8 cellular contexts compared by ENCODE assay signal in genomic region chr10:11610151-11610854, GRCh38. TPM values are rescaled to one million over a fixed set of nuclear protein-coding genes. Genes with fewer than 3 reads are reported as not detected.
DNase-seq lines count a peak whose midpoint lies in the region; ATAC-seq lines count a peak whose summit lies in the region.

No MANE protein-coding gene starts in this region.

- no peak overlapping the region for H3K14ac ChIP-seq in neuronal stem cell (ENCODE audit: low read length)

- peak overlapping the region; percentile 89 for H2AFZ ChIP-seq in neuronal stem cell (ENCODE audit: low read length)

- H3K18ac ChIP-seq in neuronal stem cell (ENCODE audit: low read length) = no peak overlapping the region

- no peak overlapping the region for H2BK15ac ChIP-seq in neuronal stem cell (ENCODE audit: low read length)

- H3K9me3 Mint-ChIP-seq in CD8-positive, alpha-beta memory T cell = peaks cover 0 to under 1% (median 0%) of the 10 kb centered on the region in 5 donors

- POLR2A ChIA-PET in CD8-positive, alpha-beta memory T cell (lab: Charles Lee) = no interaction called here

- no peaks in the 10 kb centered on the region for H3K79me1 ChIP-seq in neuronal stem cell (ENCODE audit: low read depth, low read length)

- no peak overlapping the region for H4K91ac ChIP-seq in neuronal stem cell (ENCODE audit: low read depth, low read length, poor library complexity)

- no peaks in the 10 kb centered on the region for H3K9me3 ChIP-seq in CD8-positive, alpha-beta memory T cell (ENCODE audit: low read length)
- H3K9me3 ChIP-seq in NT2/D1 (ENCODE audit: insufficient read depth, low read length) (peaks cover 6% of the 10 kb centered on the region; the same call in 1 of the 2 replicates), endocrine pancreas (ENCODE audit: control insufficient read depth, low read length) (no peaks in the 10 kb centered on the region), neuronal stem cell (replicated peaks in 1 of 2; ENCODE audit: control insufficient read depth in 2 of 2, insufficient read depth in 1 of 2, low read depth in 1 of 2, low read length in 2 of 2) (peaks cover 0 to 6% of the 10 kb centered on the region in 2 donors)

- peaks cover 11 to 66% (median 48%) of the 10 kb centered on the region in 3 donors for H3K4me1 Mint-ChIP-seq in CD8-positive, alpha-beta memory T cell

- no peak overlapping the region for H2BK120ac ChIP-seq in neuronal stem cell (ENCODE audit: low read depth, low read length)

- H2BK12ac ChIP-seq in neuronal stem cell (ENCODE audit: low read length) = no peak overlapping the region

- H4K8ac ChIP-seq in neuronal stem cell (ENCODE audit: low read depth, low read length) = no peak overlapping the region

- no peak overlapping the region for H3K4ac ChIP-seq in neuronal stem cell (ENCODE audit: low read length)

- H3K27ac ChIP-seq in CD8-positive, alpha-beta memory T cell (ENCODE audit: low read depth, low read length) = peak overlapping the region; percentile 55
- H3K27ac ChIP-seq in neuronal stem cell (replicated peaks; ENCODE audit: low read length) = peak overlapping the region; percentile 92

- peak overlapping the region; percentile 52 for H3K4me3 ChIP-seq in CD8-positive, alpha-beta memory T cell (ENCODE audit: low read length)
- H3K4me3 ChIP-seq in NT2/D1 (ENCODE audit: insufficient read length, low read depth) = peak overlapping the region; percentile 69
- peak overlapping the region; percentile 89 for H3K4me3 ChIP-seq in endocrine pancreas (ENCODE audit: control insufficient read depth, insufficient read depth, low read length)
- H3K4me3 ChIP-seq in neuronal stem cell (ENCODE audit: low read length in 2 of 2) = peak overlapping the region; percentile 65 to 98

- H3K36me3 Mint-ChIP-seq in CD8-positive, alpha-beta memory T cell = peaks cover 0 to 4% (median 0%) of the 10 kb centered on the region in 3 donors

- peak overlapping the region; percentile 97 for H2BK5ac ChIP-seq in neuronal stem cell (ENCODE audit: low read length)

- H3K27me3 ChIP-seq in CD8-positive, alpha-beta memory T cell (ENCODE audit: insufficient read depth, low read length, poor library complexity, severe bottlenecking) = no peaks in the 10 kb centered on the region
- H3K27me3 ChIP-seq in NT2/D1 (ENCODE audit: insufficient read depth, insufficient read length) (peaks cover 4% of the 10 kb centered on the region), endocrine pancreas (ENCODE audit: control insufficient read depth, insufficient read depth, low read length) (no peaks in the 10 kb centered on the region), neuronal stem cell (ENCODE audit: control insufficient read depth in 3 of 3, insufficient read depth in 3 of 3, low read depth in 1 of 3, low read length in 3 of 3) (no peaks in the 10 kb centered on the region)

- peak overlapping the region in 6 of 8 donors; percentile 9 to 83 (median 78) for H3K27ac Mint-ChIP-seq in CD8-positive, alpha-beta memory T cell

- H3K4me1 ChIP-seq in CD8-positive, alpha-beta memory T cell (ENCODE audit: insufficient read depth, low read length) = peaks cover 6% of the 10 kb centered on the region
- H3K4me1 ChIP-seq in NT2/D1 (ENCODE audit: insufficient read depth, insufficient read length) (no peaks in the 10 kb centered on the region), endocrine pancreas (ENCODE audit: control insufficient read depth, insufficient read depth, low read length) (peaks cover 3% of the 10 kb centered on the region), neuronal stem cell (ENCODE audit: control insufficient read depth in 2 of 2, insufficient read depth in 1 of 2, low read depth in 1 of 2, low read length in 2 of 2) (peaks cover 5 to 10% of the 10 kb centered on the region in 2 donors)

- H3K36me3 ChIP-seq in CD8-positive, alpha-beta memory T cell (ENCODE audit: insufficient read depth, low read length) = no peaks in the 10 kb centered on the region
- H3K36me3 ChIP-seq in NT2/D1 (ENCODE audit: insufficient read depth, insufficient read length, low read length) = no peaks in the 10 kb centered on the region
- no peaks in the 10 kb centered on the region for H3K36me3 ChIP-seq in endocrine pancreas (ENCODE audit: control insufficient read depth, insufficient read depth, low read length)
- H3K36me3 ChIP-seq in neuronal stem cell (replicated peaks in 1 of 2; ENCODE audit: control insufficient read depth in 2 of 2, insufficient read depth in 2 of 2, low read length in 2 of 2) = peaks cover 0 to 2% of the 10 kb centered on the region in 2 donors

- H2AK5ac ChIP-seq in neuronal stem cell (ENCODE audit: low read depth, low read length) = no peak overlapping the region

- CTCF ChIA-PET in CD8-positive, alpha-beta memory T cell (lab: Charles Lee) = no interaction called here

- no peak overlapping the region for H3K23ac ChIP-seq in neuronal stem cell (ENCODE audit: low read depth, low read length, poor library complexity)

- DNase-seq in CD8-positive, alpha-beta memory T cell = no peak
- no peak for DNase-seq in NT2/D1 (ENCODE audit: low read depth, low spot score)
- no peak for DNase-seq in neuronal stem cell (ENCODE audit: low spot score)
- DNase-seq in NCI-H1105 (lab: John Stamatoyannopoulos, UW) = no peak
- DNase-seq in NCI-H82 treated with DMSO at 0.1 percent for 48 hours (lab: John Stamatoyannopoulos, UW; ENCODE audit: unreplicated experiment) = no peak
- DNase-seq in NCI-H128 (lab: John Stamatoyannopoulos, UW; ENCODE audit: unreplicated experiment) = no peak

- peak overlapping the region; percentile 86 for H3K9ac ChIP-seq in NT2/D1 (ENCODE audit: insufficient read length, low read depth)
- peak overlapping the region; percentile 86 for H3K9ac ChIP-seq in endocrine pancreas (ENCODE audit: control insufficient read depth, insufficient read depth, low read length)
- peak overlapping the region; percentile 91 for H3K9ac ChIP-seq in neuronal stem cell (ENCODE audit: low read depth, low read length, poor library complexity)

- H3K27me3 Mint-ChIP-seq in CD8-positive, alpha-beta memory T cell = peaks cover 14 to 16% of the 10 kb centered on the region in 2 donors

- ATAC-seq in HG03442 (IDR thresholded peaks at IDR 0.05; ENCODE audit: unreplicated experiment) = no peak

- whole genome bisulfite sequencing in neuronal stem cell (ENCODE audit: extremely low coverage in 2 of 2, insufficient read length in 2 of 2, insufficient replicate concordance in 1 of 2), 2 donors = no CpG with 5 or more reads among the region's 12 CpGs

- peak overlapping the region; percentile 45 for H3K4me2 ChIP-seq in neuronal stem cell (ENCODE audit: insufficient read depth, low read length, poor library complexity, severe bottlenecking)

- H3K4me3 Mint-ChIP-seq in CD8-positive, alpha-beta memory T cell = peak overlapping the region; percentile 85 to 90 (median 89)

RNA-seq across cellular contexts. Expression of gene USP6NL, which starts 1.1 kb away (rescaled TPM):
- 1 to 10 TPM; 1.9 to 3.2 TPM for total RNA-seq in CD8-positive, alpha-beta memory T cell
- polyA plus RNA-seq in CD8-positive, alpha-beta memory T cell = 1.3 TPM
- polyA plus RNA-seq in neuronal stem cell (2013, experiment 1 of 2) = 27.6 TPM
- polyA plus RNA-seq in neuronal stem cell (2013, experiment 2 of 2) = 27.7 TPM
